22 cellular contexts compared by ENCODE assay signal in the genomic region with DNA sequence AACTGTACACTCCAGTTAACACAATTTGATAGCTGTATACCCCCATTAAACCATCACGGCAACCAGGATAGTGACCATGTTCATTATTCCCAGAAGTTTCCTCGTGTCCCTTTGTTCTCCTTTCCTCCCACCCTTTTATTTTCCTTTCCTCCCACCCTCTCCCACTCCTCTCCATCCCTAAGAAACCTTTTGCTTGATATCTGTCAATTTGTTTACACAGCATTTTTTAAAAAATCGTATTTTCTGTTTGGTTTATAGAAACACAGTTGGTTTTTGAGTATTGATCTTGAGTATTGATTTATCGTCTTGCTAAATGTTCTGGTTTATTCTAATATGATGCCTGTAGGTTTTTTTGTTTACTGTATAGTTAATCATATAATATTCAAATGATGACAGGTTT.
"Had no signal": no experiment of that assay in that cellular context is flagged by ENCODE, and none has a peak within 500 bp of the region (broad histone marks: within the 10 kb centered on the region; RNA-seq: fewer than 3 reads in every experiment).

No MANE protein-coding gene starts in this region.

- H3K27me3 ChIP-seq: hepatocyte, right atrium auricular region, stomach had no signal

- H3K4me2 ChIP-seq: hepatocyte had no signal

- DNase-seq: effector CD4-positive, alpha-beta T cell; endodermal cell; foreskin melanocyte; head of caudate nucleus; kidney; left cardiac atrium; left ventricle myocardium inferior; lower lobe of right lung; mesenchymal stem cell; midbrain; occipital lobe; small intestine; stimulated activated CD4-positive, alpha-beta T cell treated with anti-CD3 and anti-CD28 coated beads, Interleukin-12 subunit alpha, Interleukin-12 subunit beta, amount 100 ng/mL, for 4 hours; stimulated activated naive CD4-positive, alpha-beta T cell; stomach; substantia nigra; trophoblast cell had no signal

- H3K27me3 Mint-ChIP-seq: dendritic cell treated with granulocyte-macrophage colony-stimulating factor and Interleukin-4, amounts not matched to agents 40 ng/mL and 50 ng/mL, for 4 days; natural killer cell treated with Interleukin-12 subunit alpha and Interleukin-12 subunit beta and Interleukin-15 and Interleukin-18, amount 100 ng/mL, for 72 hours had no signal

- H3K36me3 ChIP-seq: lower lobe of right lung, right atrium auricular region had no signal

- H3K27ac Mint-ChIP-seq: dendritic cell treated with granulocyte-macrophage colony-stimulating factor and Interleukin-4, amounts not matched to agents 40 ng/mL and 50 ng/mL, for 4 days; endodermal cell; natural killer cell treated with Interleukin-12 subunit alpha and Interleukin-12 subunit beta and Interleukin-15 and Interleukin-18, amount 100 ng/mL, for 72 hours had no signal

- FAIRE-seq: kidney, small intestine had no signal

- H3K27ac ChIP-seq: hepatocyte, left ventricle myocardium inferior, lower lobe of right lung, parathyroid adenoma, right atrium auricular region, stomach had no signal

- H3K4me3 Mint-ChIP-seq: dendritic cell treated with granulocyte-macrophage colony-stimulating factor and Interleukin-4, amounts not matched to agents 40 ng/mL and 50 ng/mL, for 4 days; endodermal cell; natural killer cell treated with Interleukin-12 subunit alpha and Interleukin-12 subunit beta and Interleukin-15 and Interleukin-18, amount 100 ng/mL, for 72 hours had no signal

- H3K4me3 ChIP-seq: hepatocyte, left ventricle myocardium inferior, lower lobe of right lung, right atrium auricular region, stomach had no signal

- H3K9me3 Mint-ChIP-seq: dendritic cell treated with granulocyte-macrophage colony-stimulating factor and Interleukin-4, amounts not matched to agents 40 ng/mL and 50 ng/mL, for 4 days; natural killer cell treated with Interleukin-12 subunit alpha and Interleukin-12 subunit beta and Interleukin-15 and Interleukin-18, amount 100 ng/mL, for 72 hours had no signal

- H3K9ac ChIP-seq: parathyroid adenoma had no signal

- H3K9me3 ChIP-seq: left ventricle myocardium inferior, lower lobe of right lung, right atrium auricular region, stomach had no signal

- H3K4me1 ChIP-seq: right atrium auricular region had no signal

- H3K36me3 Mint-ChIP-seq: natural killer cell treated with Interleukin-12 subunit alpha and Interleukin-12 subunit beta and Interleukin-15 and Interleukin-18, amount 100 ng/mL, for 72 hours had no signal

- ATAC-seq: left cardiac atrium; lower lobe of right lung; natural killer cell treated with Interleukin-12 subunit alpha and Interleukin-12 subunit beta and Interleukin-15 and Interleukin-18, amount 100 ng/mL, for 72 hours had no signal

- H2AFZ ChIP-seq: hepatocyte, parathyroid adenoma had no signal
